ENCODE assay signal across 1 cellular context in the genomic region with DNA sequence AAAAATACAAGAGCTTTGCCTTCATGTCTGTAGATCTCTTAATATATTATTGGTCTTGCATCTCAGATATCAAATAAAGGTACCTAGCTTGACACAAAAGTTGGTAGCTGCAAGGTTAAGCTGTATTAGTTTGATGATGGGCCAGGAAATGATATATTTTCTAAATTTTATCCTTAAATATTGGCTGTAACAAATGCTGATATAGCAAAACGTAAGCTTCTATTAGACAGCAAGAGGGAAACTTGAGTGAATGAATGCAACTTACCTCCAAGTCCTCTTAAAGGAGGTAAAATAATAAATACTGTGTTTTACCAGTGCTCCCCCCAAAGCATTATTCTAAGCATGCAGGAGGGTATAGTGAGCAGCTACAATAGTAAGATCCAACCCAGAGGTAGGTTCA. TPM values are rescaled to one million over a fixed set of nuclear protein-coding genes. Genes with fewer than 3 reads are reported as not detected.
"Had no signal": no experiment of that assay in that cellular context is flagged by ENCODE, and none has a peak within 500 bp of the region (broad histone marks: within the 10 kb centered on the region; RNA-seq: fewer than 3 reads in every experiment).

No MANE protein-coding gene starts in this region.

RNA-seq across cellular contexts. Expression of gene CXADR, which starts 4.2 kb away (rescaled TPM):
- polyA plus RNA-seq: immature natural killer cell had no signal
